Comparison of ENCODE assay signal across 35 cellular contexts in the genomic region with DNA sequence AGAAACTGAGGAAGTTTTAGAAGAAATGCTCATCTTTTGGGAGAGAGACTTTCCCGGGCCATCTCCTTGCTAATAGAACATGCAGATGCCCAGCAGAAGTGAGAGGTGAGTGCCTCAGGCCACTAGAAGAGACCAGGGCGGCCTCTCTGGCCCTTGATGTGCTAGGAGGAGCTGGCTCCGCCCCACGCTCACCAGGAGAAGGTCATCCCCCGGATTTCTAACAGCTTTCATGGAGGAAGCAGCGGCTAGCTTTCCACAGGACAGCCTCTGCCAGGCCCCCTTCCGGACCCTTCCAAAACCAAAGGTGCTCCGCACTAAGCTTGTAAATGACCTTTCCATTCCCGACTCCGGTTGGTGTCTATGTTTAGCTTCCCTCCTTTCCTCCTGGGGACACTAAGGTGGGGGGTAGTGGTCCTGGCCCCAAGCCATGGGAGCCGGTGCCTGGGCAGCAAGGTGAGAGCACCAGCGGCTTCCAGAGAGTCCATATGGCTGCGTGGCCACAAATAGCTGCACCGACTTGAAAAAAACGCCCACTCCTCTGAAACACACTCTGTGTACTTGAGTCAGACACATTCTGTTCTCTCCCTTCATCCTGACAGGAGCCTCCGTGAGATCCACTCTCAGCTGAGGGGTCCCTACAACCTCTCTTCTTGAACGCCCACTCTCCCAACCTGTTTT.
DNase-seq lines count a peak whose midpoint lies in the region; ATAC-seq, FAIRE-seq and TF ChIP-seq lines count a peak whose summit lies in the region.
"Had no signal": no experiment of that assay in that cellular context is flagged by ENCODE, and none has a peak within 500 bp of the region (broad histone marks: within the 10 kb centered on the region; RNA-seq: fewer than 3 reads in every experiment).

No MANE protein-coding gene starts in this region.

- BruUV-seq in HepG2 (replicated peaks; lab: Mats Ljungman, UMichigan), result no TSS peak

- FAIRE-seq in HepG2 (lab: Jason Lieb, UNC), result no peak
- FAIRE-seq: A549, endometrium, G401.6, islet of Langerhans, TTC549 had no signal

- H3K36me3 ChIP-seq in HepG2 (replicated peaks in 1 of 2; ENCODE audit: control insufficient read depth in 1 of 2, insufficient read depth in 2 of 2, low read length in 2 of 2) (no peaks in the 10 kb centered on the region; a peak in 1 of 5 replicates), right lobe of liver (no peaks in the 10 kb centered on the region), tibial artery (no peaks in the 10 kb centered on the region)
- H3K36me3 ChIP-seq: gastrocnemius medialis, upper lobe of left lung had no signal

- CTCF ChIA-PET in HepG2 (lab: Yijun Ruan, JAX; ENCODE audit: low intra/inter-chr PET ratio, low total read pairs), result no interaction called here

- no peak overlapping the region for H3K4me2 ChIP-seq in HepG2 (ENCODE audit: low read depth, low read length)
- H3K4me2 ChIP-seq: A549, smooth muscle cell had no signal

- no peaks in the 10 kb centered on the region for H4K20me1 ChIP-seq in HepG2 (ENCODE audit: insufficient read depth, low read length)

- TF ChIP-seq CTCF in HepG2 (CRISPR knock-in tag; IDR thresholded peaks at IDR 0.05), result no peak
- no peak for TF ChIP-seq CTCF in right lobe of liver (IDR thresholded peaks at IDR 0.05)
- TF ChIP-seq CTCF in tibial artery (IDR thresholded peaks at IDR 0.05), result no peak

- H2AFZ ChIP-seq in HepG2 (ENCODE audit: low read length), result no peak overlapping the region

- intact Hi-C loops in HepG2 (cut with micrococcal nuclease; ENCODE audit: unreplicated experiment), result no loop called here
- intact Hi-C loops in right lobe of liver (cut with DNase I), result no loop called here
- intact Hi-C loops in tibial artery (cut with DNase I; ENCODE audit: low total_unique reads), result no loop called here

- no peak for TF ChIP-seq EP300 in HepG2 (IDR thresholded peaks at IDR 0.05; ENCODE audit: low read depth in 2 of 2, low read length in 2 of 2)
- TF ChIP-seq EP300 in HepG2 (CRISPR knock-in tag; IDR thresholded peaks at IDR 0.05; ENCODE audit: borderline replicate concordance), result no peak

- in situ Hi-C loops in HepG2 (cut with HindIII; ENCODE audit: extremely low pct_ligation_motif_present, low pct_unique_long_range_greater_than_20kb), result no loop called here

- DNase-seq in HepG2 (ENCODE audit: low spot score) (no peak), right lobe of liver (no peak), tibial artery (no peak), NOMO-1 treated with dmso at 0.1 percent for 144 hours (lab: John Stamatoyannopoulos, UW; ENCODE audit: unreplicated experiment) (no peak), NCI-H345 (lab: John Stamatoyannopoulos, UW) (no peak)
- DNase-seq: activated CD4-positive, alpha-beta memory T cell treated with anti-CD3 and anti-CD28 coated beads for 36 hours; activated CD4-positive, CD25-positive, alpha-beta regulatory T cell treated with anti-CD3 and anti-CD28 coated beads, Interleukin-2, amount 50 U/mL, for 72 hours; activated CD8-positive, alpha-beta memory T cell treated with anti-CD3 and anti-CD28 coated beads, Interleukin-2, amount 50 U/mL, for 4 hours; AML-193; CD8-positive, alpha-beta memory T cell; DMS153; gastrocnemius medialis; HCEC 1CT; midbrain; MV-4-11; natural killer cell; NCI-H748 treated with DMSO at 0.1 percent for 48 hours; retina; stimulated activated CD4-positive, alpha-beta T cell treated with anti-CD3 and anti-CD28 coated beads, Interleukin-1b, Interleukin-23, amount 100 ng/mL, for 48 hours; stimulated activated CD8-positive, alpha-beta memory T cell treated with anti-CD3 and anti-CD28 coated beads, Interleukin-4, amount 100 ng/mL, for 48 hours; stimulated activated naive CD8-positive, alpha-beta T cell treated with anti-CD3 and anti-CD28 coated beads, Interleukin-15, amount 100 ng/mL, for 72 hours; T-helper 1 cell had no signal

- H3K27ac ChIP-seq in HepG2 (ENCODE audit: extremely low read length, insufficient read depth, low read length) (no peak overlapping the region), right lobe of liver (no peak overlapping the region), angular gyrus (ENCODE audit: low read depth, low read length) (peak overlapping the region; percentile 2), temporal lobe (ENCODE audit: low read depth, low read length) (peak overlapping the region; percentile 23), tibial artery (no peak overlapping the region)
- H3K27ac ChIP-seq: A549, gastrocnemius medialis, HL-60, RWPE1, upper lobe of left lung had no signal

- no peak for TF ChIP-seq POLR2A in HepG2 (IDR thresholded peaks at IDR 0.05; ENCODE audit: insufficient read depth in 1 of 2, low read depth in 2 of 2, low read length in 2 of 2)
- TF ChIP-seq POLR2A in right lobe of liver (IDR thresholded peaks at IDR 0.05), result no peak

- TF ChIP-seq RAD21 in HepG2 (CRISPR knock-in tag; IDR thresholded peaks at IDR 0.05), result no peak

- no peaks in the 10 kb centered on the region for H3K4me1 ChIP-seq in HepG2 (ENCODE audit: insufficient read depth, low read length)
- no peaks in the 10 kb centered on the region for H3K4me1 ChIP-seq in right lobe of liver
- no peaks in the 10 kb centered on the region for H3K4me1 ChIP-seq in tibial artery
- H3K4me1 ChIP-seq: A549, gastrocnemius medialis, upper lobe of left lung had no signal

- H3K9me3 ChIP-seq in HepG2 (ENCODE audit: low read length) (no peaks in the 10 kb centered on the region), right lobe of liver (no peaks in the 10 kb centered on the region), iPS-18c (ENCODE audit: control insufficient read depth, insufficient read depth, low read length) (no peaks in the 10 kb centered on the region), tibial artery (no peaks in the 10 kb centered on the region)
- H3K9me3 ChIP-seq: A549, gastrocnemius medialis, upper lobe of left lung had no signal

- POLR2A ChIA-PET in HepG2 (lab: Yijun Ruan, JAX), result no interaction called here

- ATAC-seq in HepG2 (peak; percentile 31; the same call in 2 of the 3 replicates), right lobe of liver (no peak)
- ATAC-seq: A549; activated T-helper 17 cell treated with anti-CD3 and anti-CD28 coated beads, Interleukin-2, amount 50 U/mL, for 72 hours; gastrocnemius medialis; natural killer cell; stimulated activated naive CD8-positive, alpha-beta T cell treated with anti-CD3 and anti-CD28 coated beads, Interleukin-15, amount 100 ng/mL, for 72 hours had no signal

- 16% methylated on average over 11 of the region's 17 CpGs for WGBS in HepG2 (ENCODE audit: low lambda C conversion rate)
- 53% methylated on average over 7 of the region's 17 CpGs for WGBS in right lobe of liver (ENCODE audit: insufficient coverage, low coverage, low lambda C conversion rate, missing lambda C conversion rate)

- H3K4me3 ChIP-seq in HepG2 (replicated peaks in 1 of 3; ENCODE audit: insufficient read depth in 1 of 3, low read depth in 2 of 3, low read length in 3 of 3) (no peak overlapping the region), right lobe of liver (no peak overlapping the region), iPS-18c (ENCODE audit: insufficient read depth, low read depth, low read length) (0 out of 2 replicates have a peak overlapping the region, but pooled peaks have one; percentile 9), tibial artery (no peak overlapping the region)
- H3K4me3 ChIP-seq: A549, gastrocnemius medialis, smooth muscle cell, upper lobe of left lung had no signal

- H3K9ac ChIP-seq in HepG2 (ENCODE audit: insufficient read depth, low read depth, low read length), result no peak overlapping the region

- H3K27me3 ChIP-seq in HepG2 (ENCODE audit: control insufficient read depth in 1 of 2, insufficient read depth in 2 of 2, low read length in 2 of 2), result peaks cover 2 to 21% of the 10 kb centered on the region in 2 experiments; a peak in 4 of 5 replicates
- no peaks in the 10 kb centered on the region for H3K27me3 ChIP-seq in right lobe of liver
- H3K27me3 ChIP-seq in tibial artery, result peaks cover 0 to 15% of the 10 kb centered on the region in 2 donors
- H3K27me3 ChIP-seq: upper lobe of left lung had no signal

- H3K79me2 ChIP-seq in HepG2 (ENCODE audit: insufficient read depth, low read length), result no peaks in the 10 kb centered on the region

TF ChIP-seq in HepG2, 621 proteins besides CTCF, POLR2A, EP300 and RAD21:
- TF ChIP-seq POLR2AphosphoS2 (IDR thresholded peaks at IDR 0.05; ENCODE audit: low read depth, low read length) (no peak), ZSCAN9 (CRISPR knock-in tag; IDR thresholded peaks at IDR 0.05; ENCODE audit: borderline replicate concordance) (no peak), ZNF674 (CRISPR knock-in tag; IDR thresholded peaks at IDR 0.05; ENCODE audit: low read depth) (no peak), SP140L (CRISPR knock-in tag; IDR thresholded peaks at IDR 0.05; ENCODE audit: borderline replicate concordance) (no peak), STAG1 (CRISPR knock-in tag; IDR thresholded peaks at IDR 0.05) (no peak), ZNF260 (CRISPR knock-in tag; IDR thresholded peaks at IDR 0.05; ENCODE audit: borderline replicate concordance, low read depth) (no peak)
- TF ChIP-seq, protein P1, sequence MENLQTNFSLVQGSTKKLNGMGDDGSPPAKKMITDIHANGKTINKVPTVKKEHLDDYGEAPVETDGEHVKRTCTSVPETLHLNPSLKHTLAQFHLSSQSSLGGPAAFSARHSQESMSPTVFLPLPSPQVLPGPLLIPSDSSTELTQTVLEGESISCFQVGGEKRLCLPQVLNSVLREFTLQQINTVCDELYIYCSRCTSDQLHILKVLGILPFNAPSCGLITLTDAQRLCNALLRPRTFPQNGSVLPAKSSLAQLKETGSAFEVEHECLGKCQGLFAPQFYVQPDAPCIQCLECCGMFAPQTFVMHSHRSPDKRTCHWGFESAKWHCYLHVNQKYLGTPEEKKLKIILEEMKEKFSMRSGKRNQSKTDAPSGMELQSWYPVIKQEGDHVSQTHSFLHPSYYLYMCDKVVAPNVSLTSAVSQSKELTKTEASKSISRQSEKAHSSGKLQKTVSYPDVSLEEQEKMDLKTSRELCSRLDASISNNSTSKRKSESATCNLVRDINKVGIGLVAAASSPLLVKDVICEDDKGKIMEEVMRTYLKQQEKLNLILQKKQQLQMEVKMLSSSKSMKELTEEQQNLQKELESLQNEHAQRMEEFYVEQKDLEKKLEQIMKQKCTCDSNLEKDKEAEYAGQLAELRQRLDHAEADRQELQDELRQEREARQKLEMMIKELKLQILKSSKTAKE (CRISPR knock-in tag; IDR thresholded peaks at IDR 0.05; ENCODE audit: borderline replicate concordance), result no peak
TF ChIP-seq in HepG2: peak in this region for 0.

Comparison
In these comparisons a context has a peak if more than half of its experiments do, and no peak if none do; other contexts are left out.
1. H3K27ac ChIP-seq: peak in angular gyrus (single experiment) and temporal lobe (single experiment); none in HepG2 (single experiment), right lobe of liver (0 of 3) and tibial artery (0 of 2).